Comparison of ENCODE assay signal across 28 cellular contexts in the genomic region with DNA sequence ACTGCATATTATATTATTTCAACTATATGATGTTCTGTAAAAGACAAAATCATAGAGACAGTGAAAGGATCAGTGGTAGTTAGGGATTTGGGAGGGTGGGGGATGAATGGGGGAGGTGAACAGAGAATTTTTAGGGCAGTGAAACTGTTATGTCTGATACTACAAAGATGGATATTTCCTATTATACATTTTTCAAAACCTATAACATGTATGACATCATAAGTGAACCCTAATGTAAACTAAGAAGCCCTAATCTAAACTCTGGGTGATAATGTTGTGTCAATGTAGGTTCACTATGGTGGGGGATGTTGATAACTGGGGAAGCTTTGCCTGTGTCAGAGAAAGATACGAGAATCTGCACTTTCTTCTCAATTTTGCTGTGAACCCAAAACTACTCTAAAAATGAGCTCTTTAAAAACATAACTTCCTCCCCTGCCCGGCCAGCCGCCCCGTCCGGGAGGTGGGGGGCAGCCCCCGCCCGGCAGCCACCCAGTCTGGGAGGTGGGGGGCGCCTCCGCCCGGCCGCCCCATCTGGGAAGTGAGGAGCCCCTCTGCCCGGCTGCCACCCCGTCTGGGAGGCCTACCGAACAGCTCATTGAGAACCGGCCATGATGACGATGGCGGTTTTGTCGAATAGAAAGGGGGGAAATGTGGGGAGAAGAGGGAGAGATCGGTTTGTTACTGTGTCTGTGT.
"Had no signal": no experiment of that assay in that cellular context is flagged by ENCODE, and none has a peak within 500 bp of the region (broad histone marks: within the 10 kb centered on the region; RNA-seq: fewer than 3 reads in every experiment).

No MANE protein-coding gene starts in this region.

- H3K27ac Mint-ChIP-seq: stimulated activated effector memory CD8-positive, alpha-beta T cell treated with anti-CD3 and anti-CD28 coated beads, Interleukin-12 subunit alpha, Interleukin-12 subunit beta, amount 100 ng/mL, for 72 hours; stimulated activated memory B cell treated with anti-CD40 and anti-IgM and Interleukin-4, amounts not matched to agents 10 μg/mL and 1 μg/mL and 100 μg/mL, for 72 hours; stimulated activated naive B cell treated with anti-CD40 and anti-IgM and Interleukin-4, amounts not matched to agents 10 μg/mL and 1 μg/mL and 100 μg/mL, for 72 hours; stimulated activated naive CD8-positive, alpha-beta T cell treated with anti-CD3 and anti-CD28 coated beads, Interleukin-15, amount 100 ng/mL, for 72 hours; stimulated activated naive CD8-positive, alpha-beta T cell treated with anti-CD3 and anti-CD28 coated beads, Interleukin-15, Interleukin-2, amounts not matched to agents 100 ng/mL and 50 ng/mL, for 24 hours; type B pancreatic cell had no signal

- H3K36me3 ChIP-seq: stomach, suprapubic skin, thoracic aorta, thyroid gland, tibial artery, tibial nerve, transverse colon, upper lobe of left lung, upper lobe of right lung, uterus, vagina had no signal

- H3K27me3 Mint-ChIP-seq: stimulated activated memory B cell treated with anti-CD40 and anti-IgM and Interleukin-4, amounts not matched to agents 10 μg/mL and 1 μg/mL and 100 μg/mL, for 72 hours; stimulated activated naive B cell treated with anti-CD40 and anti-IgM and Interleukin-4, amounts not matched to agents 10 μg/mL and 1 μg/mL and 100 μg/mL, for 72 hours; stimulated activated naive CD8-positive, alpha-beta T cell treated with anti-CD3 and anti-CD28 coated beads, Interleukin-15, Interleukin-2, amounts not matched to agents 100 ng/mL and 50 ng/mL, for 24 hours; type B pancreatic cell had no signal

- H3K4me1 ChIP-seq: stomach, suprapubic skin, testis, thyroid gland, tibial artery, tibial nerve, transverse colon, upper lobe of left lung, upper lobe of right lung, uterus, vagina had no signal

- ATAC-seq: stimulated activated effector memory CD8-positive, alpha-beta T cell treated with anti-CD3 and anti-CD28 coated beads, Interleukin-12 subunit alpha, Interleukin-12 subunit beta, amount 100 ng/mL, for 72 hours; stimulated activated memory B cell treated with anti-CD40 and anti-IgM and Interleukin-4, amounts not matched to agents 10 μg/mL and 1 μg/mL and 100 μg/mL, for 72 hours; stimulated activated naive B cell treated with anti-CD40 and anti-IgM and Interleukin-4, amounts not matched to agents 10 μg/mL and 1 μg/mL and 100 μg/mL, for 72 hours; stimulated activated naive CD8-positive, alpha-beta T cell treated with anti-CD3 and anti-CD28 coated beads, Interleukin-15, amount 100 ng/mL, for 72 hours; stimulated activated naive CD8-positive, alpha-beta T cell treated with anti-CD3 and anti-CD28 coated beads, Interleukin-15, Interleukin-2, amounts not matched to agents 100 U/mL and 50 U/mL, for 24 hours; upper lobe of right lung had no signal

- FAIRE-seq: urothelium cell line had no signal

- H3K4me3 Mint-ChIP-seq: stimulated activated effector memory CD8-positive, alpha-beta T cell treated with anti-CD3 and anti-CD28 coated beads, Interleukin-12 subunit alpha, Interleukin-12 subunit beta, amount 100 ng/mL, for 72 hours; stimulated activated memory B cell treated with anti-CD40 and anti-IgM and Interleukin-4, amounts not matched to agents 10 μg/mL and 1 μg/mL and 100 μg/mL, for 72 hours; stimulated activated naive B cell treated with anti-CD40 and anti-IgM and Interleukin-4, amounts not matched to agents 10 μg/mL and 1 μg/mL and 100 μg/mL, for 72 hours; stimulated activated naive CD8-positive, alpha-beta T cell treated with anti-CD3 and anti-CD28 coated beads, Interleukin-15, amount 100 ng/mL, for 72 hours; stimulated activated naive CD8-positive, alpha-beta T cell treated with anti-CD3 and anti-CD28 coated beads, Interleukin-15, Interleukin-2, amounts not matched to agents 100 ng/mL and 50 ng/mL, for 24 hours; type B pancreatic cell had no signal

- H3K27ac ChIP-seq: stomach, suprapubic skin, testis, thoracic aorta, thyroid gland, tibial artery, tibial nerve, transverse colon, upper lobe of left lung, upper lobe of right lung, uterus, vagina had no signal

- H3K9me3 Mint-ChIP-seq: stimulated activated effector memory CD8-positive, alpha-beta T cell treated with anti-CD3 and anti-CD28 coated beads, Interleukin-12 subunit alpha, Interleukin-12 subunit beta, amount 100 ng/mL, for 72 hours; stimulated activated memory B cell treated with anti-CD40 and anti-IgM and Interleukin-4, amounts not matched to agents 10 μg/mL and 1 μg/mL and 100 μg/mL, for 72 hours; stimulated activated naive B cell treated with anti-CD40 and anti-IgM and Interleukin-4, amounts not matched to agents 10 μg/mL and 1 μg/mL and 100 μg/mL, for 72 hours; stimulated activated naive CD8-positive, alpha-beta T cell treated with anti-CD3 and anti-CD28 coated beads, Interleukin-15, amount 100 ng/mL, for 72 hours; stimulated activated naive CD8-positive, alpha-beta T cell treated with anti-CD3 and anti-CD28 coated beads, Interleukin-15, Interleukin-2, amounts not matched to agents 100 ng/mL and 50 ng/mL, for 24 hours; type B pancreatic cell had no signal

- H3K27me3 ChIP-seq: stomach, suprapubic skin, testis, thyroid gland, tibial artery, tibial nerve, upper lobe of left lung, uterus, vagina had no signal

- H3K4me3 ChIP-seq: stomach, suprapubic skin, testis, thoracic aorta, thyroid gland, tibial artery, tibial nerve, transverse colon, upper lobe of left lung, upper lobe of right lung, uterus, vagina had no signal

- H3K36me3 Mint-ChIP-seq: stimulated activated effector memory CD8-positive, alpha-beta T cell treated with anti-CD3 and anti-CD28 coated beads, Interleukin-12 subunit alpha, Interleukin-12 subunit beta, amount 100 ng/mL, for 72 hours; stimulated activated memory B cell treated with anti-CD40 and anti-IgM and Interleukin-4, amounts not matched to agents 10 μg/mL and 1 μg/mL and 100 μg/mL, for 72 hours; stimulated activated naive B cell treated with anti-CD40 and anti-IgM and Interleukin-4, amounts not matched to agents 10 μg/mL and 1 μg/mL and 100 μg/mL, for 72 hours; type B pancreatic cell had no signal

- H3K4me1 Mint-ChIP-seq: stimulated activated effector memory CD8-positive, alpha-beta T cell treated with anti-CD3 and anti-CD28 coated beads, Interleukin-12 subunit alpha, Interleukin-12 subunit beta, amount 100 ng/mL, for 72 hours; stimulated activated memory B cell treated with anti-CD40 and anti-IgM and Interleukin-4, amounts not matched to agents 10 μg/mL and 1 μg/mL and 100 μg/mL, for 72 hours; stimulated activated naive B cell treated with anti-CD40 and anti-IgM and Interleukin-4, amounts not matched to agents 10 μg/mL and 1 μg/mL and 100 μg/mL, for 72 hours; stimulated activated naive CD8-positive, alpha-beta T cell treated with anti-CD3 and anti-CD28 coated beads, Interleukin-15, amount 100 ng/mL, for 72 hours had no signal

- H3K9me3 ChIP-seq: stomach, suprapubic skin, testis, thoracic aorta, thyroid gland, tibial artery, tibial nerve, transverse colon, upper lobe of left lung, upper lobe of right lung, uterus, vagina had no signal

- DNase-seq: stimulated activated CD4-positive, alpha-beta T cell treated with anti-CD3 and anti-CD28 coated beads, Interleukin-2, amount 100 ng/mL, for 48 hours; stimulated activated CD4-positive, alpha-beta T cell treated with anti-CD3 and anti-CD28 coated beads, Interleukin-4, amount 100 ng/mL, for 1 hour; stimulated activated CD4-positive, alpha-beta T cell treated with anti-CD3 and anti-CD28 coated beads, Interleukin-4, amount 100 ng/mL, for 24 hours; stimulated activated CD4-positive, alpha-beta T cell treated with anti-CD3 and anti-CD28 coated beads, Interleukin-4, amount 100 ng/mL, for 4 hours; stimulated activated CD8-positive, alpha-beta memory T cell treated with anti-CD3 and anti-CD28 coated beads, Interleukin-4, amount 100 ng/mL, for 48 hours; stimulated activated naive B cell treated with anti-CD40 and anti-IgM and Interleukin-4, amounts not matched to agents 10 μg/mL and 1 μg/mL and 100 μg/mL, for 72 hours; stimulated activated naive CD4-positive, alpha-beta T cell; stimulated activated naive CD4-positive, alpha-beta T cell treated with Interleukin-2 at 50 U/mL for 16 hours; stimulated activated naive CD8-positive, alpha-beta T cell treated with anti-CD3 and anti-CD28 coated beads, Interleukin-15, amount 100 ng/mL, for 72 hours; stimulated activated naive CD8-positive, alpha-beta T cell treated with anti-CD3 and anti-CD28 coated beads, Interleukin-15, Interleukin-2, amounts not matched to agents 100 U/mL and 50 U/mL, for 24 hours; stomach; substantia nigra; testis; thyroid gland; tibial artery; transverse colon; upper lobe of right lung; uterus had no signal
